ENCODE assay signal across 16 cellular contexts in the genomic region with DNA sequence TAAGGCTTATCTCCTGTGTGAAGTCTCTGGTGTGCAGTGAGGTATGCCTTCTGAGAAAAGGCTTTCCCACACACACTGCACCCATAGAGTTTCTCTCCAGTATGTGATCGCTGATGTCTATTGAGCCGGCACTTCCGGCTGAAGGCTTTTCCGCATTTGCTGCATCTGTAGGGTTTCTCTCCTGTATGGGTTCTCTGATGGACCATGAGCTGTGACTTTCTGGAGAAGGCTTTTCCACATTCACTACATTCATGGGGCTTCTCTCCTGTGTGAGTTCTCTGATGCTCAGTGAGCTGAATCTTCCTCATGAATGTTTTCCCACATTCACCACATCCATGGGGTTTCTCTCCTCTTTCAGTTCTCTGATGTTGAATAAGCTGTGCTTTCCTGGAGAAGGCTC.
"Had no signal": no experiment of that assay in that cellular context is flagged by ENCODE, and none has a peak within 500 bp of the region (broad histone marks: within the 10 kb centered on the region; RNA-seq: fewer than 3 reads in every experiment).

No MANE protein-coding gene starts in this region.

- H3K27me3 ChIP-seq: brain microvascular endothelial cell, gastroesophageal sphincter, neural progenitor cell, ovary, sigmoid colon, stomach had no signal

- H3K27ac ChIP-seq: brain microvascular endothelial cell, gastroesophageal sphincter, left ventricle myocardium inferior, neural progenitor cell, ovary, sigmoid colon, stomach, VCaP had no signal

- DNase-seq: activated CD4-positive, alpha-beta T cell treated with anti-CD3 and anti-CD28 coated beads for 1 hour; activated CD4-positive, alpha-beta T cell treated with anti-CD3 and anti-CD28 coated beads, Interleukin-2, amount 50 U/mL, for 48 hours; activated CD8-positive, alpha-beta memory T cell treated with anti-CD3 and anti-CD28 coated beads, Interleukin-2, amount 10 ng/mL, durations not matched to agents 7 days and 5 days; activated effector memory CD4-positive, alpha-beta T cell treated with Interleukin-2 at 50 U/mL for 16 hours; activated naive CD4-positive, alpha-beta T cell treated with anti-CD3 and anti-CD28 coated beads, Interleukin-2, amount 50 U/mL, for 16 hours; activated T-cell treated with anti-CD3 and anti-CD28 coated beads, Interleukin-2, amount 50 U/mL, for 24 hours; anterior cingulate cortex; brain microvascular endothelial cell; left ventricle myocardium inferior; ovary; sigmoid colon; stimulated activated CD4-positive, alpha-beta T cell treated with anti-CD3 and anti-CD28 coated beads, Interleukin-1b, Interleukin-23, amount 100 ng/mL, for 48 hours; stomach had no signal

- H3K4me1 ChIP-seq: gastroesophageal sphincter, left ventricle myocardium inferior, neural progenitor cell, sigmoid colon, stomach had no signal

- H3K4me3 ChIP-seq: gastroesophageal sphincter, left ventricle myocardium inferior, neural progenitor cell, ovary, sigmoid colon, stomach had no signal

- H3K9ac ChIP-seq: neural progenitor cell had no signal
